1 cellular context compared by ENCODE assay signal in genomic region chr7:102943425-102944169, GRCh38.
A peak's percentile ranks its signal among the peaks of the same experiment; 100 is the strongest.
TF ChIP-seq lines count a peak whose summit lies in the region.

No MANE protein-coding gene starts in this region.

TF ChIP-seq in H1, 55 proteins besides CTCF, POLR2A, EP300 and RAD21:
- TF ChIP-seq CBX8 (IDR thresholded peaks at IDR 0.05; ENCODE audit: borderline replicate concordance, low read depth, low read length) (no peak), CEBPB (IDR thresholded peaks at IDR 0.05; ENCODE audit: low read depth, low read length) (peak; percentile 30; the same call in 1 of the 2 replicates)
